In the genomic region with DNA sequence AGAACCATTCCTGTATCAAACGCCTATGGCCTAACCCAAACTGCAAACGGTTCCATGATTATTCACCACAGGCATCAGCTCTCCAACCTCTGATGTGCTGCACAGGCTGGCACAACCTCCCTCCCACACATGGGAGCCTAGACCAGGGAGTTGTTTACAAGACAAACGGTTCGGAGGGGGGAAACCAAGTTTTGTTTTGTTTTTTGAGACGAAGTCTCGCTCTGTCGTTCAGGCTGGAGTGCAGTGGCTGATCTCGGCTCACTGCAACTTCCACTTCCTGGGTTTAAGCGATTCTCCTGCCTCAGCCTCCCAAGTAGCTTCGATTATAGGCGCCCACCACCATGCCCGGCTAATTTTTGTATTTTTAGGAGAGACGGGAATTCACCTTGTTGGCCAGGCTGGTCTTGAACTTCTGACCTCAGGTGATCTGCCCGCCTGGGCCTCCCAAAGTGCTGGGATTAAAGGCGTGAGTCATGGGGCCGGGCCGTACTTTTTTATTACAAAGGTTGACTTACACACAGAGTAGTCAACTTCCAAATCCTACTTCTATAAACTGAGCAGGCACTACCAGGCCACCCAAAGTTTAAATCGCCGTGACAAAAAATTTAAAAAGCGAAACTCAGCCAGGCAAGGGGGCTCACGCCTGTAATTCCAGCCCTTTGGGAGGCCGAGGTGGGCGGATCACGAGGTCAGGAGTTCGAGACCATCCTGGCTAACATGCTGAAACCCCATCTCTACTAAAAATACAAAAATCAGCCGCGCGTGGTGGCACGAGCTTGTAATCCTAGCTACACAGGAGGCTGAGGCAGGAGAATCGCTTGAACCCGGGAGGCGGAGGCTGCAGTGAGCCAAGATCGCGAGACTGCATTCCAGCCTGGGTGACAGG, we compare ENCODE assay signal across 7 cellular contexts. TPM values are rescaled to one million over a fixed set of nuclear protein-coding genes. Genes with fewer than 3 reads are reported as not detected.
DNase-seq lines count a peak whose midpoint lies in the region; ATAC-seq, FAIRE-seq and TF ChIP-seq lines count a peak whose summit lies in the region.
"Not testable (repeated sequence)": the region's sequence is repeated elsewhere in the genome, so short reads cannot be mapped to it uniquely, and the experiment has no call there.

No MANE protein-coding gene starts in this region.

- CTCF ChIA-PET in CD4-positive, alpha-beta T cell (lab: Charles Lee); HEK293 (lab: Yijun Ruan, JAX): not testable (repeated sequence)

- H3K27ac Mint-ChIP-seq in CD4-positive, alpha-beta T cell; natural killer cell; neural progenitor cell: not testable (repeated sequence)
- peak overlapping the region; percentile 55 for H3K27ac Mint-ChIP-seq in astrocyte (ENCODE audit: unreplicated experiment)

- H3K4me1 ChIP-seq in HEK293 (ENCODE audit: control insufficient read depth, insufficient read depth, low read length) = peaks cover 16% of the 10 kb centered on the region
- not testable (repeated sequence) for H3K4me1 ChIP-seq in astrocyte (ENCODE audit: insufficient read depth, low read length); neural progenitor cell

- not testable (repeated sequence) for H3K9ac ChIP-seq in astrocyte (ENCODE audit: low read length); neural progenitor cell

- not testable (repeated sequence) for H3K27ac ChIP-seq in CD4-positive, alpha-beta T cell (ENCODE audit: low read depth, low read length); HEK293 (ENCODE audit: extremely low read depth, low read depth, low read length); astrocyte (ENCODE audit: low read depth, low read length); neural progenitor cell

- DNase-seq in CD4-positive, alpha-beta T cell; astrocyte (ENCODE audit: low read depth); natural killer cell; neural progenitor cell (ENCODE audit: low spot score): not testable (repeated sequence)
- DNase-seq in globus pallidus (ENCODE audit: low spot score) (peak; percentile 23), posterior vena cava (ENCODE audit: low spot score) (peak; percentile 36)

- H4K20me1 ChIP-seq in astrocyte (ENCODE audit: insufficient read depth, low read length); neural progenitor cell (ENCODE audit: low read depth): not testable (repeated sequence)

- not testable (repeated sequence) for H3K9me3 ChIP-seq in CD4-positive, alpha-beta T cell (ENCODE audit: control insufficient read depth, low read length); HEK293 (ENCODE audit: control insufficient read depth, insufficient read depth, low read depth, low read length); astrocyte (ENCODE audit: insufficient read depth, low read depth, low read length); neural progenitor cell (ENCODE audit: low read depth)

- intact Hi-C loops in CD4-positive, alpha-beta T cell (cut with DNase I, micrococcal nuclease); natural killer cell (cut with micrococcal nuclease); posterior vena cava (cut with DNase I): not testable (repeated sequence)

- FAIRE-seq in astrocyte (lab: Jason Lieb, UNC) = not testable (repeated sequence)

- H3K79me2 ChIP-seq in astrocyte (ENCODE audit: insufficient read depth, low read length); neural progenitor cell (ENCODE audit: low read depth): not testable (repeated sequence)

- H3K27me3 ChIP-seq in CD4-positive, alpha-beta T cell (ENCODE audit: control insufficient read depth, insufficient read depth, low read length) = peaks cover 83% of the 10 kb centered on the region
- H3K27me3 ChIP-seq in astrocyte (ENCODE audit: insufficient read depth, low read length) (peaks cover 60% of the 10 kb centered on the region), neural progenitor cell (peaks cover 100% of the 10 kb centered on the region)

- ATAC-seq in CD4-positive, alpha-beta T cell (ENCODE audit: poor library complexity); natural killer cell: not testable (repeated sequence)

- H3K4me3 ChIP-seq in HEK293 (ENCODE audit: low read depth, low read length); astrocyte (ENCODE audit: insufficient read depth, low read depth, low read length); neural progenitor cell: not testable (repeated sequence)

- not testable (repeated sequence) for H3F3A ChIP-seq in neural progenitor cell (ENCODE audit: low read depth)

- not testable (repeated sequence) for H3K9me3 Mint-ChIP-seq in CD4-positive, alpha-beta T cell; astrocyte (ENCODE audit: unreplicated experiment); natural killer cell; neural progenitor cell

- H2AFZ ChIP-seq in astrocyte (ENCODE audit: low read depth, low read length); neural progenitor cell (replicated peaks): not testable (repeated sequence)

- not testable (repeated sequence) for TF ChIP-seq CTCF in CD4-positive, alpha-beta T cell (IDR thresholded peaks at IDR 0.05); HEK293 (tag by site-specific recombination; IDR thresholded peaks at IDR 0.05); astrocyte (IDR thresholded peaks at IDR 0.05; ENCODE audit: insufficient read depth, low read depth, low read length); natural killer cell (IDR thresholded peaks at IDR 0.05); neural progenitor cell (IDR thresholded peaks at IDR 0.05)

- not testable (repeated sequence) for H3K4me2 ChIP-seq in astrocyte (ENCODE audit: low read length); neural progenitor cell

- H3K27me3 Mint-ChIP-seq in CD4-positive, alpha-beta T cell = peaks cover 73% of the 10 kb centered on the region
- not testable (repeated sequence) for H3K27me3 Mint-ChIP-seq in astrocyte (ENCODE audit: low read depth, unreplicated experiment)
- H3K27me3 Mint-ChIP-seq in natural killer cell (ENCODE audit: low read depth in 2 of 2) = peaks cover 50 to 51% of the 10 kb centered on the region in 2 donors
- H3K27me3 Mint-ChIP-seq in neural progenitor cell (ENCODE audit: insufficient read depth, low read depth) = peaks cover 60% of the 10 kb centered on the region

- H3K36me3 ChIP-seq in HEK293 (ENCODE audit: control insufficient read depth in 2 of 2, insufficient read depth in 1 of 2, low read length in 2 of 2); astrocyte (ENCODE audit: insufficient read depth, low read length); neural progenitor cell: not testable (repeated sequence)

- H3K4me3 Mint-ChIP-seq in CD4-positive, alpha-beta T cell = peak overlapping the region; percentile 42
- H3K4me3 Mint-ChIP-seq in astrocyte (ENCODE audit: unreplicated experiment) = not testable (repeated sequence)
- H3K4me3 Mint-ChIP-seq in natural killer cell = peak overlapping the region; percentile 13
- H3K4me3 Mint-ChIP-seq in neural progenitor cell = peak overlapping the region; percentile 18

- H3K36me3 Mint-ChIP-seq in CD4-positive, alpha-beta T cell (ENCODE audit: low read depth); astrocyte (ENCODE audit: low read depth, unreplicated experiment); natural killer cell; neural progenitor cell: not testable (repeated sequence)

- POLR2A ChIA-PET in CD4-positive, alpha-beta T cell (lab: Charles Lee) = not testable (repeated sequence)
- POLR2A ChIA-PET in HEK293 (lab: Yijun Ruan, JAX) = interaction anchor here (1.3 kb wide), 1 partner anchor 308 kb away, joined by 3 read pairs; no protein-coding TSS in a partner anchor

- peaks cover 13% of the 10 kb centered on the region for H3K4me1 Mint-ChIP-seq in CD4-positive, alpha-beta T cell (ENCODE audit: low read depth)
- H3K4me1 Mint-ChIP-seq in astrocyte (ENCODE audit: low read depth, unreplicated experiment) (peaks cover 31% of the 10 kb centered on the region), neural progenitor cell (peaks cover 13% of the 10 kb centered on the region)
- H3K4me1 Mint-ChIP-seq in natural killer cell = not testable (repeated sequence)

TF ChIP-seq in HEK293, 187 proteins besides CTCF, POLR2A, EP300 and RAD21:
- TF ChIP-seq ZBTB8A (tag by site-specific recombination; IDR thresholded peaks at IDR 0.05) (peak; percentile 38; the same call in 1 of the 2 replicates), ZBTB17 (tag by site-specific recombination; IDR thresholded peaks at IDR 0.05) (0 out of 2 replicates have a peak, but pooled peaks have one; percentile 27), ZNF335 (tag by site-specific recombination; conservative IDR thresholded peaks at IDR 0.05) (peak; percentile 73)
- TF ChIP-seq, protein P1, sequence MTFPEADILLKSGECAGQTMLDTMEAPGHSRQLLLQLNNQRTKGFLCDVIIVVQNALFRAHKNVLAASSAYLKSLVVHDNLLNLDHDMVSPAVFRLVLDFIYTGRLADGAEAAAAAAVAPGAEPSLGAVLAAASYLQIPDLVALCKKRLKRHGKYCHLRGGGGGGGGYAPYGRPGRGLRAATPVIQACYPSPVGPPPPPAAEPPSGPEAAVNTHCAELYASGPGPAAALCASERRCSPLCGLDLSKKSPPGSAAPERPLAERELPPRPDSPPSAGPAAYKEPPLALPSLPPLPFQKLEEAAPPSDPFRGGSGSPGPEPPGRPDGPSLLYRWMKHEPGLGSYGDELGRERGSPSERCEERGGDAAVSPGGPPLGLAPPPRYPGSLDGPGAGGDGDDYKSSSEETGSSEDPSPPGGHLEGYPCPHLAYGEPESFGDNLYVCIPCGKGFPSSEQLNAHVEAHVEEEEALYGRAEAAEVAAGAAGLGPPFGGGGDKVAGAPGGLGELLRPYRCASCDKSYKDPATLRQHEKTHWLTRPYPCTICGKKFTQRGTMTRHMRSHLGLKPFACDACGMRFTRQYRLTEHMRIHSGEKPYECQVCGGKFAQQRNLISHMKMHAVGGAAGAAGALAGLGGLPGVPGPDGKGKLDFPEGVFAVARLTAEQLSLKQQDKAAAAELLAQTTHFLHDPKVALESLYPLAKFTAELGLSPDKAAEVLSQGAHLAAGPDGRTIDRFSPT (tag by site-specific recombination; IDR thresholded peaks at IDR 0.05) = peak; percentile 24; the same call in 1 of the 2 replicates

RNA-seq across cellular contexts. Expression of a gene that starts 2.0 kb away (rescaled TPM):
- under 1 TPM; 0.19 to 0.61 TPM for total RNA-seq in CD4-positive, alpha-beta T cell
- 15.4 and 18.5 TPM in 2 replicates for total RNA-seq in astrocyte
- not detected for total RNA-seq in natural killer cell
- total RNA-seq in neural progenitor cell (ENCODE audit: low replicate concordance) = 2.1 and 5.8 TPM in 2 replicates
- 1 to 10 TPM; 5.0 to 8.0 TPM for total RNA-seq in posterior vena cava
